Comparison of ENCODE assay signal across 37 cellular contexts in genomic region chr10:130380056-130380455, GRCh38.
"Had no signal": no experiment of that assay in that cellular context is flagged by ENCODE, and none has a peak within 500 bp of the region (broad histone marks: within the 10 kb centered on the region; RNA-seq: fewer than 3 reads in every experiment).

No MANE protein-coding gene starts in this region.

- H3K27me3 Mint-ChIP-seq: activated CD4-positive, alpha-beta T cell treated with anti-CD3 and anti-CD28 coated beads, Interleukin-2, amount 10 ng/mL, durations not matched to agents 24 days and 14 days; activated naive CD8-positive, alpha-beta T cell treated with anti-CD3 and anti-CD28 coated beads for 36 hours; central memory CD8-positive, alpha-beta T cell had no signal

- H3K9me3 ChIP-seq: adrenal gland, body of pancreas had no signal

- DNase-seq: activated B cell treated with CpG ODN at 0.5 μM for 24 hours; activated CD4-positive, alpha-beta memory T cell treated with anti-CD3 and anti-CD28 coated beads for 36 hours; activated CD4-positive, alpha-beta T cell treated with anti-CD3 and anti-CD28 coated beads for 4 hours; activated CD4-positive, alpha-beta T cell treated with anti-CD3 and anti-CD28 coated beads, Interleukin-2, amount 10 ng/mL, durations not matched to agents 24 days and 14 days; activated CD4-positive, alpha-beta T cell treated with anti-CD3 and anti-CD28 coated beads, Interleukin-2, amount 50 U/mL, for 1 hour; activated CD4-positive, alpha-beta T cell treated with anti-CD3 and anti-CD28 coated beads, Interleukin-2, amount 50 U/mL, for 4 hours; activated CD4-positive, CD25-positive, alpha-beta regulatory T cell treated with anti-CD3 and anti-CD28 coated beads, Interleukin-2, amount 50 U/mL, for 72 hours; activated CD8-positive, alpha-beta memory T cell treated with anti-CD3 and anti-CD28 coated beads, Interleukin-2, amount 50 U/mL, for 4 hours; activated CD8-positive, alpha-beta T cell treated with anti-CD3 and anti-CD28 coated beads for 36 hours; activated effector memory CD4-positive, alpha-beta T cell treated with anti-CD3 and anti-CD28 coated beads, Interleukin-2, amount 50 U/mL, for 16 hours; activated gamma-delta T cell treated with Interleukin-2 at 50 U/mL for 16 hours; activated naive CD4-positive, alpha-beta T cell; activated naive CD4-positive, alpha-beta T cell treated with anti-CD3 and anti-CD28 coated beads for 36 hours; activated naive CD4-positive, alpha-beta T cell treated with anti-CD3 and anti-CD28 coated beads, Interleukin-2, amount 50 U/mL, for 16 hours; activated naive CD8-positive, alpha-beta T cell treated with anti-CD3 and anti-CD28 coated beads for 36 hours; activated T-cell treated with anti-CD3 and anti-CD28 coated beads for 4 hours; activated T-cell treated with anti-CD3 and anti-CD28 coated beads, Interleukin-2, amount 50 U/mL, for 1 hour; activated T-cell treated with anti-CD3 and anti-CD28 coated beads, Interleukin-2, amount 50 U/mL, for 4 hours; activated T-cell treated with anti-CD3 and anti-CD28 coated beads, Interleukin-2, amount 50 U/mL, for 72 hours; adrenal gland; amniotic stem cell; aorta; body of pancreas; brain microvascular endothelial cell; caudate nucleus; cerebellar nuclear complex; T-helper 1 cell; T-helper 2 cell; T-helper 9 cell had no signal

- H3K4me3 Mint-ChIP-seq: activated B cell treated with CpG ODN at 0.5 μM for 24 hours; activated CD4-positive, alpha-beta memory T cell treated with anti-CD3 and anti-CD28 coated beads for 36 hours; activated CD4-positive, alpha-beta T cell treated with anti-CD3 and anti-CD28 coated beads, Interleukin-2, amount 10 ng/mL, durations not matched to agents 24 days and 14 days; activated CD8-positive, alpha-beta T cell treated with anti-CD3 and anti-CD28 coated beads for 36 hours; activated naive CD4-positive, alpha-beta T cell treated with anti-CD3 and anti-CD28 coated beads for 36 hours; activated naive CD8-positive, alpha-beta T cell treated with anti-CD3 and anti-CD28 coated beads for 36 hours; activated T-cell treated with anti-CD3 and anti-CD28 coated beads, Interleukin-2, amount 50 U/mL, for 4 hours; activated T-cell treated with anti-CD3 and anti-CD28 coated beads, Interleukin-2, amount 50 U/mL, for 72 hours; activated T-helper 1 cell treated with anti-CD3 and anti-CD28 coated beads, Interleukin-12 subunit alpha, Interleukin-12 subunit beta, Interleukin-2, Interleukin-4 antibody, amounts not matched to agents 30 ng/mL and 10 ng/mL and 1 ng/mL, durations not matched to agents 14 hours and 24 hours and 36 hours; activated T-helper 17 cell treated with anti-CD3 and anti-CD28 coated beads, Interleukin-2, amount 50 U/mL, for 72 hours; central memory CD8-positive, alpha-beta T cell; T-helper 1 cell treated with Interleukin-12 subunit alpha and Interleukin-12 subunit beta and Interleukin-4 antibody, amounts not matched to agents 30 μg/mL and 1 μg/mL, for 36 hours; T-helper 2 cell treated with Interferon-gamma antibody and Interleukin-4, amounts not matched to agents 5 μg/mL and 100 μg/mL, for 36 hours had no signal

- ATAC-seq: activated CD8-positive, alpha-beta T cell treated with anti-CD3 and anti-CD28 coated beads for 36 hours; activated naive CD4-positive, alpha-beta T cell treated with anti-CD3 and anti-CD28 coated beads, Interleukin-2, amount 50 U/mL, for 72 hours; activated T-cell treated with anti-CD3 and anti-CD28 coated beads, Interleukin-2, amount 50 U/mL, for 4 hours; activated T-cell treated with anti-CD3 and anti-CD28 coated beads, Interleukin-2, amount 50 U/mL, for 72 hours; activated T-helper 17 cell treated with anti-CD3 and anti-CD28 coated beads, Interleukin-2, amount 50 U/mL, for 72 hours; body of pancreas had no signal

- H3K27me3 ChIP-seq: adrenal gland, body of pancreas, brain microvascular endothelial cell had no signal

- H3K27ac ChIP-seq: adrenal gland, body of pancreas, brain microvascular endothelial cell, breast epithelium, VCaP had no signal

- H3K36me3 Mint-ChIP-seq: activated CD4-positive, alpha-beta memory T cell treated with anti-CD3 and anti-CD28 coated beads for 36 hours; activated naive CD8-positive, alpha-beta T cell treated with anti-CD3 and anti-CD28 coated beads for 36 hours had no signal

- H3K27ac Mint-ChIP-seq: activated B cell treated with CpG ODN at 0.5 μM for 24 hours; activated CD4-positive, alpha-beta memory T cell treated with anti-CD3 and anti-CD28 coated beads for 36 hours; activated CD4-positive, alpha-beta T cell treated with anti-CD3 and anti-CD28 coated beads, Interleukin-2, amount 10 ng/mL, durations not matched to agents 24 days and 14 days; activated CD8-positive, alpha-beta T cell treated with anti-CD3 and anti-CD28 coated beads for 36 hours; activated naive CD4-positive, alpha-beta T cell treated with anti-CD3 and anti-CD28 coated beads for 36 hours; activated naive CD4-positive, alpha-beta T cell treated with anti-CD3 and anti-CD28 coated beads, Interleukin-2, amount 50 U/mL, for 72 hours; activated naive CD8-positive, alpha-beta T cell treated with anti-CD3 and anti-CD28 coated beads for 36 hours; activated T-cell treated with anti-CD3 and anti-CD28 coated beads, Interleukin-2, amount 50 U/mL, for 72 hours; activated T-helper 1 cell treated with anti-CD3 and anti-CD28 coated beads, Interleukin-12 subunit alpha, Interleukin-12 subunit beta, Interleukin-2, Interleukin-4 antibody, amounts not matched to agents 30 ng/mL and 10 ng/mL and 1 ng/mL, durations not matched to agents 14 hours and 24 hours and 36 hours; activated T-helper 17 cell treated with anti-CD3 and anti-CD28 coated beads, Interleukin-2, amount 50 U/mL, for 72 hours; T-helper 1 cell treated with Interleukin-12 subunit alpha and Interleukin-12 subunit beta and Interleukin-4 antibody, amounts not matched to agents 30 μg/mL and 1 μg/mL, for 36 hours; T-helper 2 cell treated with Interferon-gamma antibody and Interleukin-4, amounts not matched to agents 5 μg/mL and 100 μg/mL, for 36 hours had no signal

- H3K4me1 Mint-ChIP-seq: activated B cell treated with CpG ODN at 0.5 μM for 24 hours; activated CD4-positive, alpha-beta T cell treated with anti-CD3 and anti-CD28 coated beads, Interleukin-2, amount 10 ng/mL, durations not matched to agents 24 days and 14 days; activated naive CD8-positive, alpha-beta T cell treated with anti-CD3 and anti-CD28 coated beads for 36 hours; activated T-helper 17 cell treated with anti-CD3 and anti-CD28 coated beads, Interleukin-2, amount 50 U/mL, for 72 hours; central memory CD8-positive, alpha-beta T cell had no signal
